9 cellular contexts compared by ENCODE assay signal in the genomic region with DNA sequence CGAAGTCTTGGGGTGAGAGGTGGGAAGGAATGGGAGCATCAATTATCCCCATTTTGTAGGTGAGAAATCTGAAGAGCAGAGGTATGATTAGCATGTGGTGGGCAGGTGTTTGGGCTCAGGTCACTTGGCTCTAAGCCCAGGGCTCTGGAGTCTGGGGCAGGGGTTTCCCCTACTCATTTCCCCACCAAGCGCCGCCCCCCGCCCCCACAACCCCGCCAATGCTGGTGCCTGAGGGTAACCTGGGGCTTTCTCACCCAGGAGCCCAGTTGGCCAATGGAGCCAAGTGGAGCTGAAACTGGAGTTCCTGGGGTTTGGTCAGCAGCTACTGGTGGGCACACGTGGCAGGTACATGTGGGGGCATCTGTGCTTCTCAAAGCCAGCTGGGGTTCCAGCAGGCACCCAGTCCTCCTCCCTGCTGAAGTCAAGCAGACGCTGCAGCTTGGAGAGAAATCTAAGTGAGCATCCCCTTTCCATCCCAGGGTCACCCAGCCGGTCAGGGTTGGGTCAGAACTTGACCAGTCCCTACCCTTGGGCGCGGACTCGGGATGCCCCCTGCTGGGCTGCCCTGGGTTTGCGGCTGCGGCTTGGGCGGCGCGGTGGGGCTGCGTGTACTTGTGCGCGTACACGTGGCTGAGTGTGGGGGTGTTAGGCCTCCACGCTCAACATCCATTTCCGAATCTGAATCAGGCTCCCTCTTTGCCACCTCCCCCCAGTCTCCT. TPM values are rescaled to one million over a fixed set of nuclear protein-coding genes. Genes with fewer than 3 reads are reported as not detected.
DNase-seq lines count a peak whose midpoint lies in the region; ATAC-seq, FAIRE-seq and TF ChIP-seq lines count a peak whose summit lies in the region.
"Had no signal": no experiment of that assay in that cellular context is flagged by ENCODE, and none has a peak within 500 bp of the region (broad histone marks: within the 10 kb centered on the region; RNA-seq: fewer than 3 reads in every experiment).

No MANE protein-coding gene starts in this region.

- CTCF ChIA-PET in CD8-positive, alpha-beta T cell (lab: Charles Lee), result interaction anchor here (1.2 to 2.7 kb wide), 3 partner anchors 17 to 101 kb away, joined by 4 to 11 read pairs (median 5); no protein-coding TSS in a partner anchor
- CTCF ChIA-PET in mammary epithelial cell (lab: Charles Lee; ENCODE audit: low non-redundant PET), result no interaction called here

- 7% methylated on average over 6 of the region's 22 CpGs for WGBS in mammary epithelial cell (ENCODE audit: low coverage, missing lambda C conversion rate)

- no peak for TF ChIP-seq CTCF in CD8-positive, alpha-beta T cell (IDR thresholded peaks at IDR 0.05)
- peak; percentile 20 to 40 for TF ChIP-seq CTCF in mammary epithelial cell (conservative IDR thresholded peaks at IDR 0.05 in 1 of 2, IDR thresholded peaks at IDR 0.05 in 1 of 2; ENCODE audit: extremely low read depth in 1 of 2, insufficient read depth in 1 of 2, low read depth in 1 of 2, low read length in 2 of 2)

- no peaks in the 10 kb centered on the region for H3K36me3 ChIP-seq in CD8-positive, alpha-beta T cell (ENCODE audit: insufficient read depth, low read length)
- H3K36me3 ChIP-seq in MG63 (no peaks in the 10 kb centered on the region), mammary epithelial cell (ENCODE audit: insufficient read depth, low read length) (no peaks in the 10 kb centered on the region)
- H3K36me3 ChIP-seq: adrenal gland had no signal

- H3K27me3 ChIP-seq in CD8-positive, alpha-beta T cell (ENCODE audit: insufficient read depth, low read length), result peaks cover 35% of the 10 kb centered on the region
- no peaks in the 10 kb centered on the region for H3K27me3 ChIP-seq in MG63
- peaks cover 36% of the 10 kb centered on the region for H3K27me3 ChIP-seq in mammary epithelial cell (ENCODE audit: insufficient read depth, low read length)

- no peaks in the 10 kb centered on the region for H3K79me2 ChIP-seq in mammary epithelial cell (ENCODE audit: insufficient read depth, low read length)

- dilution Hi-C loops in mammary epithelial cell (cut with HindIII; ENCODE audit: low sequenced_read_pairs), result loop anchor here (25.0 kb wide), 1 partner anchor 289 kb away; no protein-coding TSS in a partner anchor

- no peak for TF ChIP-seq POLR2A in H54 (IDR thresholded peaks at IDR 0.05; ENCODE audit: low read depth, low read length)

- H3K36me3 Mint-ChIP-seq in CD8-positive, alpha-beta T cell, result no peaks in the 10 kb centered on the region

- H3K9me3 Mint-ChIP-seq in CD8-positive, alpha-beta T cell, result no peaks in the 10 kb centered on the region

- no peak overlapping the region for H3K4me2 ChIP-seq in mammary epithelial cell (ENCODE audit: insufficient read depth, low read depth, low read length)

- peaks cover 36% of the 10 kb centered on the region for H3K4me1 ChIP-seq in CD8-positive, alpha-beta T cell (ENCODE audit: insufficient read depth, low read length)
- peaks cover 16% of the 10 kb centered on the region for H3K4me1 ChIP-seq in mammary epithelial cell (ENCODE audit: insufficient read depth, low read length)

- H3K4me1 Mint-ChIP-seq in CD8-positive, alpha-beta T cell (ENCODE audit: low read depth), result peaks cover 25% of the 10 kb centered on the region

- in situ Hi-C loops in mammary epithelial cell (cut with MboI; ENCODE audit: low sequenced_read_pairs in 2 of 2), result loop anchor here in 1 of 2 donors (25.0 kb wide), 1 partner anchor 289 kb away; no protein-coding TSS in a partner anchor

- peaks cover 39% of the 10 kb centered on the region for H3K27me3 Mint-ChIP-seq in CD8-positive, alpha-beta T cell (ENCODE audit: low read depth)

- no peak overlapping the region for H3K27ac Mint-ChIP-seq in CD8-positive, alpha-beta T cell

- intact Hi-C loops in CD8-positive, alpha-beta T cell (cut with DNase I, micrococcal nuclease), result no loop called here
- intact Hi-C loops in mammary epithelial cell (cut with micrococcal nuclease), result loop anchor here (1.0 kb wide), 1 partner anchor 43 kb away; the partner anchor contains the start of gene SLC3A2

- no peaks in the 10 kb centered on the region for H4K20me1 ChIP-seq in mammary epithelial cell (ENCODE audit: insufficient read depth, low read length)

- no peaks in the 10 kb centered on the region for H3K9me3 ChIP-seq in CD8-positive, alpha-beta T cell (ENCODE audit: low read length)
- H3K9me3 ChIP-seq in MG63 (no peaks in the 10 kb centered on the region), mammary epithelial cell (replicated peaks; ENCODE audit: insufficient read depth, low read length) (no peaks in the 10 kb centered on the region)
- H3K9me3 ChIP-seq: adrenal gland had no signal

- BruUV-seq in mammary epithelial cell (replicated peaks; lab: Mats Ljungman, UMichigan), result no TSS peak

- DNase-seq in CD8-positive, alpha-beta T cell, result peak in 1 of 7 experiments; percentile 13
- peak; percentile 18 for DNase-seq in MG63
- no peak for DNase-seq in mammary epithelial cell
- DNase-seq in occipital lobe (lab: John Stamatoyannopoulos, UW), result peak; percentile 70
- no peak for DNase-seq in HPDE6-E6E7 (ENCODE audit: extremely low spot score)
- no peak for DNase-seq in H54 (ENCODE audit: insufficient read length, low spot score)
- no peak for DNase-seq in kidney glomerular epithelial cell (lab: John Stamatoyannopoulos, UW)
- DNase-seq: adrenal gland had no signal

- H3K9ac ChIP-seq in mammary epithelial cell (ENCODE audit: insufficient read depth, low read length), result no peak overlapping the region

- peak; percentile 19 for ATAC-seq in CD8-positive, alpha-beta T cell
- ATAC-seq in GM21526 (IDR thresholded peaks at IDR 0.05; ENCODE audit: low FRiP score, unreplicated experiment), result no peak

- H3K4me3 ChIP-seq in CD8-positive, alpha-beta T cell (ENCODE audit: low read depth, low read length), result no peak overlapping the region
- H3K4me3 ChIP-seq in MG63, result no peak overlapping the region
- H3K4me3 ChIP-seq in mammary epithelial cell (replicated peaks in 1 of 3; ENCODE audit: insufficient read depth in 1 of 3, low read depth in 2 of 3, low read length in 3 of 3), result no peak overlapping the region

- no peak overlapping the region for H3K27ac ChIP-seq in CD8-positive, alpha-beta T cell (ENCODE audit: low read depth, low read length)
- no peak overlapping the region for H3K27ac ChIP-seq in mammary epithelial cell (ENCODE audit: insufficient read depth, low read depth, low read length)
- H3K27ac ChIP-seq: adrenal gland had no signal

- no peak overlapping the region for H2AFZ ChIP-seq in mammary epithelial cell (ENCODE audit: low read depth, low read length)

- POLR2A ChIA-PET in CD8-positive, alpha-beta T cell (lab: Charles Lee), result no interaction called here

- FAIRE-seq in H54 (lab: Jason Lieb, UNC), result no peak

- peak overlapping the region; percentile 71 for H3K4me3 Mint-ChIP-seq in CD8-positive, alpha-beta T cell

RNA-seq across cellular contexts. Expression of gene CHRM1, which starts 1.6 kb away (rescaled TPM):
- not detected for total RNA-seq in CD8-positive, alpha-beta T cell
- 0.22 and 1.3 TPM in 2 replicates for total RNA-seq in MG63 (2014; rRNA removed; shearing (Covaris generic); ENCODE audit: low replicate concordance)
- total RNA-seq in mammary epithelial cell, result not detected
- polyA plus RNA-seq in mammary epithelial cell, result not detected
- polyA minus RNA-seq in mammary epithelial cell, result not detected
- total RNA-seq in occipital lobe, result 12.3 TPM

RNA-seq across cellular contexts. Expression of gene SLC3A2, which starts 42.1 kb away (rescaled TPM):
- 100 to 1,000 TPM; 212 to 245 TPM for total RNA-seq in CD8-positive, alpha-beta T cell
- total RNA-seq in MG63 (2014; rRNA removed; shearing (Covaris generic); ENCODE audit: low replicate concordance), result 545 and 579 TPM in 2 replicates
- total RNA-seq in mammary epithelial cell (1,000 to 10,000 TPM; 1,418 to 1,465 TPM), occipital lobe (87.3 TPM)
- 1,009 TPM for polyA plus RNA-seq in mammary epithelial cell
- polyA minus RNA-seq in mammary epithelial cell, result 581 TPM

Comparison
In these comparisons a context has a peak if more than half of its experiments do, and no peak if none do; other contexts are left out.
1. DNase-seq: peak in MG63 (single experiment) and occipital lobe (single experiment); none in mammary epithelial cell (single experiment), HPDE6-E6E7 (single experiment), H54 (single experiment) and kidney glomerular epithelial cell (single experiment).